In genomic region chr13:34933349-34933748, GRCh38 we compare ENCODE assay signal across 13 cellular contexts.
"Had no signal": no experiment of that assay in that cellular context is flagged by ENCODE, and none has a peak within 500 bp of the region (broad histone marks: within the 10 kb centered on the region; RNA-seq: fewer than 3 reads in every experiment).

No MANE protein-coding gene starts in this region.

- DNase-seq: activated CD4-positive, alpha-beta T cell treated with anti-CD3 and anti-CD28 coated beads, Interleukin-2, amount 10 ng/mL, durations not matched to agents 24 days and 14 days; activated naive CD4-positive, alpha-beta T cell treated with anti-CD3 and anti-CD28 coated beads, Interleukin-2, amount 10 ng/mL, durations not matched to agents 7 days and 5 days; activated T-cell treated with anti-CD3 and anti-CD28 coated beads for 4 hours; esophagus squamous epithelium; foreskin fibroblast; head of caudate nucleus; left cardiac atrium; lower lobe of right lung; retina; stimulated activated CD4-positive, alpha-beta T cell treated with anti-CD3 and anti-CD28 coated beads, Interleukin-15, amount 100 ng/mL, for 24 hours; stimulated activated CD4-positive, alpha-beta T cell treated with anti-CD3 and anti-CD28 coated beads, Interleukin-4, amount 100 ng/mL, for 24 hours; stimulated activated naive CD8-positive, alpha-beta T cell treated with anti-CD3 and anti-CD28 coated beads, Interleukin-15, amount 100 ng/mL, for 72 hours; testis had no signal
